Comparison of ENCODE assay signal across 10 cellular contexts in genomic region chr15:25684521-25685215, GRCh38.
A peak's percentile ranks its signal among the peaks of the same experiment; 100 is the strongest.
DNase-seq lines count a peak whose midpoint lies in the region; TF ChIP-seq lines count a peak whose summit lies in the region.
"Had no signal": no experiment of that assay in that cellular context is flagged by ENCODE, and none has a peak within 500 bp of the region (broad histone marks: within the 10 kb centered on the region; RNA-seq: fewer than 3 reads in every experiment).

No MANE protein-coding gene starts in this region.

- TF ChIP-seq CTCF in fibroblast of the aortic adventitia (IDR thresholded peaks at IDR 0.05; ENCODE audit: insufficient read depth, low read length) (no peak), nephron (IDR thresholded peaks at IDR 0.05; ENCODE audit: unreplicated experiment in 3 of 3) (no peak), vagina (IDR thresholded peaks at IDR 0.05) (no peak)

- no peaks in the 10 kb centered on the region for H3K27me3 ChIP-seq in vagina

- intact Hi-C loops in activated naive CD4-positive, alpha-beta T cell treated with anti-CD3 and anti-CD28 coated beads for 36 hours (cut with micrococcal nuclease) = loop anchor here (10.0 kb wide), 1 partner anchor 50 kb away; no protein-coding TSS in a partner anchor
- intact Hi-C loops in vagina (cut with DNase I) = no loop called here
- intact Hi-C loops in activated CD4-positive, alpha-beta T cell treated with anti-CD3 and anti-CD28 coated beads, Interleukin-2, amount 10 ng/mL, durations not matched to agents 24 days and 14 days (cut with micrococcal nuclease) = no loop called here

- no peaks in the 10 kb centered on the region for H3K4me1 Mint-ChIP-seq in activated naive CD4-positive, alpha-beta T cell treated with anti-CD3 and anti-CD28 coated beads, Interleukin-2, amount 50 U/mL, for 24 hours
- no peaks in the 10 kb centered on the region for H3K4me1 Mint-ChIP-seq in activated naive CD4-positive, alpha-beta T cell treated with anti-CD3 and anti-CD28 coated beads for 36 hours (ENCODE audit: low read depth)
- peaks cover 35% of the 10 kb centered on the region for H3K4me1 Mint-ChIP-seq in nephron
- H3K4me1 Mint-ChIP-seq in activated CD4-positive, alpha-beta T cell treated with anti-CD3 and anti-CD28 coated beads, Interleukin-2, amount 10 ng/mL, durations not matched to agents 24 days and 14 days = peaks cover 5% of the 10 kb centered on the region

- H3K36me3 ChIP-seq in vagina = peaks cover 0 to 5% of the 10 kb centered on the region in 2 donors

- H3K27me3 Mint-ChIP-seq in activated naive CD4-positive, alpha-beta T cell treated with anti-CD3 and anti-CD28 coated beads, Interleukin-2, amount 50 U/mL, for 24 hours = no peaks in the 10 kb centered on the region
- no peaks in the 10 kb centered on the region for H3K27me3 Mint-ChIP-seq in activated naive CD4-positive, alpha-beta T cell treated with anti-CD3 and anti-CD28 coated beads for 36 hours (ENCODE audit: low read depth)
- peaks cover 6% of the 10 kb centered on the region for H3K27me3 Mint-ChIP-seq in nephron (ENCODE audit: low read depth)
- no peaks in the 10 kb centered on the region for H3K27me3 Mint-ChIP-seq in activated CD4-positive, alpha-beta T cell treated with anti-CD3 and anti-CD28 coated beads, Interleukin-2, amount 10 ng/mL, durations not matched to agents 24 days and 14 days

- H3K9me3 ChIP-seq in vagina = no peaks in the 10 kb centered on the region

- peaks cover 37% of the 10 kb centered on the region for H3K36me3 Mint-ChIP-seq in activated naive CD4-positive, alpha-beta T cell treated with anti-CD3 and anti-CD28 coated beads, Interleukin-2, amount 50 U/mL, for 24 hours
- peaks cover 42% of the 10 kb centered on the region for H3K36me3 Mint-ChIP-seq in activated naive CD4-positive, alpha-beta T cell treated with anti-CD3 and anti-CD28 coated beads for 36 hours (ENCODE audit: low read depth)
- H3K36me3 Mint-ChIP-seq in nephron (ENCODE audit: low read depth) = no peaks in the 10 kb centered on the region
- peaks cover 68% of the 10 kb centered on the region for H3K36me3 Mint-ChIP-seq in activated CD4-positive, alpha-beta T cell treated with anti-CD3 and anti-CD28 coated beads, Interleukin-2, amount 10 ng/mL, durations not matched to agents 24 days and 14 days (ENCODE audit: low read depth)

- H3K4me3 Mint-ChIP-seq in activated naive CD4-positive, alpha-beta T cell treated with anti-CD3 and anti-CD28 coated beads, Interleukin-2, amount 50 U/mL, for 24 hours = no peak overlapping the region
- no peak overlapping the region for H3K4me3 Mint-ChIP-seq in activated naive CD4-positive, alpha-beta T cell treated with anti-CD3 and anti-CD28 coated beads for 36 hours
- no peak overlapping the region for H3K4me3 Mint-ChIP-seq in nephron
- no peak overlapping the region for H3K4me3 Mint-ChIP-seq in activated CD4-positive, alpha-beta T cell treated with anti-CD3 and anti-CD28 coated beads, Interleukin-2, amount 10 ng/mL, durations not matched to agents 24 days and 14 days
- H3K4me3 Mint-ChIP-seq: endodermal cell had no signal

- TF ChIP-seq POLR2A in vagina (IDR thresholded peaks at IDR 0.05) = no peak

- no peak overlapping the region for H3K4me3 ChIP-seq in fibroblast of the aortic adventitia (ENCODE audit: low read depth, low read length)
- no peak overlapping the region for H3K4me3 ChIP-seq in vagina

- H3K27ac ChIP-seq in vagina = peak overlapping the region; percentile 31

- peak overlapping the region; percentile 35 for H3K27ac Mint-ChIP-seq in activated naive CD4-positive, alpha-beta T cell treated with anti-CD3 and anti-CD28 coated beads, Interleukin-2, amount 50 U/mL, for 24 hours
- no peak overlapping the region for H3K27ac Mint-ChIP-seq in activated naive CD4-positive, alpha-beta T cell treated with anti-CD3 and anti-CD28 coated beads for 36 hours
- H3K27ac Mint-ChIP-seq in nephron = peak overlapping the region; percentile 22 to 79 (median 69)
- H3K27ac Mint-ChIP-seq in activated CD4-positive, alpha-beta T cell treated with anti-CD3 and anti-CD28 coated beads, Interleukin-2, amount 10 ng/mL, durations not matched to agents 24 days and 14 days = no peak overlapping the region

- H3K9me3 Mint-ChIP-seq in activated naive CD4-positive, alpha-beta T cell treated with anti-CD3 and anti-CD28 coated beads, Interleukin-2, amount 50 U/mL, for 24 hours = no peaks in the 10 kb centered on the region
- no peaks in the 10 kb centered on the region for H3K9me3 Mint-ChIP-seq in activated naive CD4-positive, alpha-beta T cell treated with anti-CD3 and anti-CD28 coated beads for 36 hours
- H3K9me3 Mint-ChIP-seq in nephron = no peaks in the 10 kb centered on the region
- no peaks in the 10 kb centered on the region for H3K9me3 Mint-ChIP-seq in activated CD4-positive, alpha-beta T cell treated with anti-CD3 and anti-CD28 coated beads, Interleukin-2, amount 10 ng/mL, durations not matched to agents 24 days and 14 days

- DNase-seq in activated naive CD4-positive, alpha-beta T cell treated with anti-CD3 and anti-CD28 coated beads for 36 hours = no peak
- peak; percentile 91 for DNase-seq in fibroblast of the aortic adventitia (ENCODE audit: low read depth)
- peak in 1 of 2 donors; percentile 96 for DNase-seq in vagina (ENCODE audit: extremely low spot score in 2 of 2)
- DNase-seq in activated CD4-positive, alpha-beta T cell treated with anti-CD3 and anti-CD28 coated beads, Interleukin-2, amount 10 ng/mL, durations not matched to agents 24 days and 14 days = no peak
- no peak for DNase-seq in LoVo (ENCODE audit: low spot score)
- no peak for DNase-seq in NK-92 (lab: John Stamatoyannopoulos, UW; ENCODE audit: unreplicated experiment)
- DNase-seq: endodermal cell, NCI-H345 had no signal

- CTCF ChIA-PET in activated naive CD4-positive, alpha-beta T cell treated with anti-CD3 and anti-CD28 coated beads for 36 hours (lab: Charles Lee) = interaction anchor here (1.0 kb wide), 1 partner anchor 249 kb away, joined by 3 read pairs; no protein-coding TSS in a partner anchor

- peaks cover 20% of the 10 kb centered on the region for H3K4me1 ChIP-seq in vagina

Comparison
In these comparisons a context has a peak if more than half of its experiments do, and no peak if none do; other contexts are left out.
1. H3K27ac Mint-ChIP-seq: peak in activated naive CD4-positive, alpha-beta T cell treated with anti-CD3 and anti-CD28 coated beads, Interleukin-2, amount 50 U/mL, for 24 hours (single experiment) and nephron (3 of 3); none in activated naive CD4-positive, alpha-beta T cell treated with anti-CD3 and anti-CD28 coated beads for 36 hours (single experiment) and activated CD4-positive, alpha-beta T cell treated with anti-CD3 and anti-CD28 coated beads, Interleukin-2, amount 10 ng/mL, durations not matched to agents 24 days and 14 days (single experiment).